In genomic region chr19:3682741-3683404, GRCh38 we compare ENCODE assay signal across 1 cellular context.
TF ChIP-seq lines count a peak whose summit lies in the region.

No MANE protein-coding gene starts in this region.

TF ChIP-seq in K562, 482 proteins besides CTCF, POLR2A, EP300 and RAD21:
- TF ChIP-seq TARDBP (IDR thresholded peaks at IDR 0.05) (no peak), TEAD1 (CRISPR knock-in tag; IDR thresholded peaks at IDR 0.05) (0 out of 4 replicates have a peak, but pooled peaks of 1 of the 2 experiments have one; percentile 17), ZBTB7A (IDR thresholded peaks at IDR 0.05; ENCODE audit: borderline replicate concordance, control insufficient read depth, low read depth, low read length) (peak; percentile 85; the same call in 1 of the 2 replicates), VEZF1 (CRISPR knock-in tag; IDR thresholded peaks at IDR 0.05) (peak; percentile 17; the same call in 1 of the 2 replicates)
